Comparison of ENCODE assay signal across 1 cellular context in the genomic region with DNA sequence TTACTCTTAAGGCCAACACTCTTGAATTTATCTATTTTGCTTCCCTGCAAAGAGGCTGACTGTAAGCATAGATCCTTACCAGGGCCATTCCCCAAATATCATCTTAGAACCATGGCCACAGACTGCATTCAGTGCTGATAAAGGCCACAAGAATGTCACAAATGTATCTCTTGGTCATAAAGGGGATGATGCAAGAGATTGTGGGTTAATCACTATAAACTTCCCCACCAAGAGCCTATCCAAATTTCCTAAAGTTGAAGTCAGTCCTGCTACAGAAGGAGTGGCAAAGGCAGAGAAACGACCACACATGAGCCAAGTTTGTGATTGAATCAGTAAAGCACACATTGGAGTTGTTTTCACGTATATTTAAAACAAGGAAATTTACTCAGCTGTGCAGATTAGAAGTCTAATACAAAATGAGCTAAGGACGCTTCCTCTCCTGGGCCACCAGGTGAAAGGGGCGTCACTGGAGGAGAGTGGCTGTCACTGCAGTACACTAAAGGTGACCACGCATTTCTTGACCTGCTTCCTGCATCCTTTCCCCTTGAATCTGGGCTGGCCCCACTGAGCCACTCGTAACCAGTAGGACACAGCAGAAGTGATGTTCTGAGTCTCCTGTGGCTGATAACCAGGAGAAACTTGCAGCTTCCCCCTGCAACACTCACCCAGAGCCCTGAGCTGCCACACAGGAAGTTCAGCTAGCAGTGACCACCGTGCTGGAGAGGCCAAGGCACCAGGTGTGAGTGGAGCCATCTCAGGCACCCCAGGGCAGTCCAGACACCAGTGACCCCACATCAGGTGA.
A peak's percentile ranks its signal among the peaks of the same experiment; 100 is the strongest.
TF ChIP-seq lines count a peak whose summit lies in the region.

No MANE protein-coding gene starts in this region.

TF ChIP-seq in IMR-90, 13 proteins besides CTCF, POLR2A, EP300 and RAD21:
- TF ChIP-seq NFE2L2 (IDR thresholded peaks at IDR 0.05; ENCODE audit: low read depth, low read length) = no peak
- TF ChIP-seq CHD1 (IDR thresholded peaks at IDR 0.05; ENCODE audit: low read depth, low read length) = no peak
- TF ChIP-seq, protein P1, sequence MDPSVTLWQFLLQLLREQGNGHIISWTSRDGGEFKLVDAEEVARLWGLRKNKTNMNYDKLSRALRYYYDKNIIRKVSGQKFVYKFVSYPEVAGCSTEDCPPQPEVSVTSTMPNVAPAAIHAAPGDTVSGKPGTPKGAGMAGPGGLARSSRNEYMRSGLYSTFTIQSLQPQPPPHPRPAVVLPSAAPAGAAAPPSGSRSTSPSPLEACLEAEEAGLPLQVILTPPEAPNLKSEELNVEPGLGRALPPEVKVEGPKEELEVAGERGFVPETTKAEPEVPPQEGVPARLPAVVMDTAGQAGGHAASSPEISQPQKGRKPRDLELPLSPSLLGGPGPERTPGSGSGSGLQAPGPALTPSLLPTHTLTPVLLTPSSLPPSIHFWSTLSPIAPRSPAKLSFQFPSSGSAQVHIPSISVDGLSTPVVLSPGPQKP (IDR thresholded peaks at IDR 0.05; ENCODE audit: borderline replicate concordance, low read depth, low read length) = no peak
- TF ChIP-seq, protein P2, sequence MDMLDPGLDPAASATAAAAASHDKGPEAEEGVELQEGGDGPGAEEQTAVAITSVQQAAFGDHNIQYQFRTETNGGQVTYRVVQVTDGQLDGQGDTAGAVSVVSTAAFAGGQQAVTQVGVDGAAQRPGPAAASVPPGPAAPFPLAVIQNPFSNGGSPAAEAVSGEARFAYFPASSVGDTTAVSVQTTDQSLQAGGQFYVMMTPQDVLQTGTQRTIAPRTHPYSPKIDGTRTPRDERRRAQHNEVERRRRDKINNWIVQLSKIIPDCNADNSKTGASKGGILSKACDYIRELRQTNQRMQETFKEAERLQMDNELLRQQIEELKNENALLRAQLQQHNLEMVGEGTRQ (IDR thresholded peaks at IDR 0.05; ENCODE audit: low read depth, low read length) = no peak
- no peak for TF ChIP-seq MAZ (IDR thresholded peaks at IDR 0.05; ENCODE audit: borderline replicate concordance, low read depth, low read length)
- peak; percentile 99 for TF ChIP-seq CEBPB (IDR thresholded peaks at IDR 0.05; ENCODE audit: low read depth, low read length)
- no peak for TF ChIP-seq SMC3 (IDR thresholded peaks at IDR 0.05; ENCODE audit: low read depth, low read length)
- peak; percentile 1 for TF ChIP-seq BHLHE40 (IDR thresholded peaks at IDR 0.05; ENCODE audit: low read depth, low read length)
- no peak for TF ChIP-seq RFX5 (IDR thresholded peaks at IDR 0.05; ENCODE audit: low read depth, low read length)
- no peak; the same call in 1 of the 2 replicates for TF ChIP-seq MAFK (IDR thresholded peaks at IDR 0.05; ENCODE audit: low read depth, low read length)
- no peak for TF ChIP-seq MXI1 (IDR thresholded peaks at IDR 0.05; ENCODE audit: borderline replicate concordance, low read depth, low read length)
- no peak for TF ChIP-seq RCOR1 (IDR thresholded peaks at IDR 0.05; ENCODE audit: insufficient replicate concordance, low read length)
- peak; percentile 74 for TF ChIP-seq FOS (IDR thresholded peaks at IDR 0.05; ENCODE audit: low read depth, low read length)
TF ChIP-seq in IMR-90: peak in this region for 3.
